ENCODE assay signal across 9 cellular contexts in genomic region chr2:173580351-173580750, GRCh38.
"Had no signal": no experiment of that assay in that cellular context is flagged by ENCODE, and none has a peak within 500 bp of the region (broad histone marks: within the 10 kb centered on the region; RNA-seq: fewer than 3 reads in every experiment).

No MANE protein-coding gene starts in this region.

- FAIRE-seq: H1, H54, HepG2 had no signal

- DNase-seq: H9, HCEC 1CT, HFFc6, KG1 had no signal

- H2AFZ ChIP-seq: GM23338 had no signal

- H3K4me2 ChIP-seq: GM23338 had no signal

- ATAC-seq: GM23338, HepG2 had no signal

- H3K27ac ChIP-seq: HL-60 had no signal

- H3K4me3 ChIP-seq: GM23338 had no signal
